In the genomic region with DNA sequence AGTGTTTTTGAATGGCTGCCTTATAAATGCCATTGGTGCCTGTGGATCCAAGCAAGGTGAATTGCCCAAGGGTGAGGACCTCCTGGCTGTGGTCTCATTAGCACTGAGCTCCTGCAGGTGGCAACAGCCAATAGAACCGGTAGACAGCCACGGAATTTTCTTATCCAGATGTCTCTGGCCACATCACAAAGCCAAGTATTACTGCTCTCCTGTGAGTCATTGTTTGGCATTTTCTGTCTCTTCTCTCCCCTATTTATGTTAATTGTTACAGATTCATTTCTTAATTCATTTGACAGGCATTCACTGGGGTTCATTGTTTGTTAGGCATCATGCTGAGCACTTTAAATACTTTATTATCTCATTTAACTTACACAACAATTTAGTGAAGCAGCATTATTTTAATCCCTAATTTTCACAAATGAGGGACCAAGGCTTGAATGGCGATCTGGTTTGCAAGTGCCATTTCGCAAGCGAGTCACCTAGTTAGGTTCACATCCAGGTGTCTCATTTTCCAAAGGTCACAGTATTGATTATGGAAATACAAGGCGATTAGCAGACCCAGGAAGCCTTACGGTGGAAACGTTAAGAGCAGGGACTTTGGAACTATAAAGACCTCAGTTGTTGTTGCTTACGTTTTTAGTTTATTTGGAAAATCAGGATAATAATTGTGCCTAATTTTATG, we compare ENCODE assay signal across 12 cellular contexts. TPM values are rescaled to one million over a fixed set of nuclear protein-coding genes. Genes with fewer than 3 reads are reported as not detected.
DNase-seq lines count a peak whose midpoint lies in the region; ATAC-seq and TF ChIP-seq lines count a peak whose summit lies in the region.
"Had no signal": no experiment of that assay in that cellular context is flagged by ENCODE, and none has a peak within 500 bp of the region (broad histone marks: within the 10 kb centered on the region; RNA-seq: fewer than 3 reads in every experiment).

No MANE protein-coding gene starts in this region.

- DNase-seq in GM23248 (peak; percentile 72), NCI-H226 (peak; percentile 81), myocyte (ENCODE audit: low read depth) (peak; percentile 19), NCI-H1694 (lab: John Stamatoyannopoulos, UW) (no peak), 8988T (no peak)
- no peak for DNase-seq in activated naive CD4-positive, alpha-beta T cell treated with anti-CD3 and anti-CD28 coated beads, Interleukin-2, amount 50 U/mL, for 16 hours
- DNase-seq: activated CD4-positive, alpha-beta T cell treated with anti-CD3 and anti-CD28 coated beads for 4 hours; activated naive CD4-positive, alpha-beta T cell treated with anti-CD3 and anti-CD28 coated beads for 36 hours; NCI-H187 treated with DMSO at 0.1 percent for 48 hours; SJCRH30 had no signal

- H3K4me3 ChIP-seq in GM23248 (no peak overlapping the region), ectodermal cell (ENCODE audit: insufficient read depth, low read depth, low read length) (no peak overlapping the region)
- H3K4me3 ChIP-seq: SJCRH30 had no signal

- H3K27me3 ChIP-seq in GM23248 (replicated peaks; ENCODE audit: insufficient read depth) (no peaks in the 10 kb centered on the region), ectodermal cell (ENCODE audit: control insufficient read depth, insufficient read depth, low read length, poor library complexity, severe bottlenecking) (no peaks in the 10 kb centered on the region)
- H3K27me3 ChIP-seq: SJCRH30 had no signal

- H3K9ac ChIP-seq in GM23248 = no peak overlapping the region

- 60 to 70% methylated on average over 9 of the region's 9 CpGs for WGBS in GM23248 (ENCODE audit: low coverage in 1 of 2, low lambda C conversion rate in 2 of 2, missing lambda C conversion rate in 2 of 2), 2 experiments
- WGBS in ectodermal cell, 2 experiments = 8 to 12% methylated on average over 9 of the region's 9 CpGs

- H3K4me1 ChIP-seq in GM23248 (ENCODE audit: insufficient read depth) = peaks cover 6% of the 10 kb centered on the region; the same call in 1 of the 2 replicates
- peaks cover 24% of the 10 kb centered on the region for H3K4me1 ChIP-seq in ectodermal cell (ENCODE audit: control insufficient read depth, insufficient read depth, low read length)
- H3K4me1 ChIP-seq: SJCRH30 had no signal

- no peak for TF ChIP-seq POLR2A in GM18505 (IDR thresholded peaks at IDR 0.05; ENCODE audit: borderline replicate concordance, extremely low read depth, insufficient read depth, insufficient read length)

- ATAC-seq in GM18505 (IDR thresholded peaks at IDR 0.05; ENCODE audit: unreplicated experiment) = no peak

- H2AFZ ChIP-seq in GM23248 = no peak overlapping the region

- H3K9me2 ChIP-seq in GM23248 (ENCODE audit: insufficient read depth) = no peaks in the 10 kb centered on the region

- in situ Hi-C loops in GM23248 (cut with MboI) = loop anchor here (25.0 kb wide), 1 partner anchor 1031 kb away; no protein-coding TSS in a partner anchor

- peaks cover 8% of the 10 kb centered on the region; the same call in 1 of the 2 replicates for H3F3A ChIP-seq in GM23248 (ENCODE audit: insufficient read depth)

- no peaks in the 10 kb centered on the region for H3K79me2 ChIP-seq in GM23248 (ENCODE audit: insufficient read depth)

- H3K36me3 ChIP-seq in GM23248 (ENCODE audit: low read depth) (no peaks in the 10 kb centered on the region), ectodermal cell (ENCODE audit: control insufficient read depth, insufficient read depth, low read length) (no peaks in the 10 kb centered on the region)
- H3K36me3 ChIP-seq: SJCRH30 had no signal

- no peaks in the 10 kb centered on the region for H4K20me1 ChIP-seq in GM23248 (ENCODE audit: insufficient read depth)

- H3K4me2 ChIP-seq in GM23248 (ENCODE audit: unreplicated experiment) = no peak overlapping the region

- H3K9me3 ChIP-seq in GM23248 (ENCODE audit: low read depth) = no peaks in the 10 kb centered on the region
- no peaks in the 10 kb centered on the region for H3K9me3 ChIP-seq in ectodermal cell (ENCODE audit: control insufficient read depth, low read length)
- H3K9me3 ChIP-seq: SJCRH30 had no signal

- H3K27ac ChIP-seq in GM23248 = no peak overlapping the region
- peak overlapping the region; percentile 59 for H3K27ac ChIP-seq in ectodermal cell (ENCODE audit: insufficient read depth, low read depth, low read length, poor library complexity, severe bottlenecking)
- H3K27ac ChIP-seq: SJCRH30 had no signal

RNA-seq across cellular contexts. Expression of a gene that starts 58.2 kb away (rescaled TPM):
- 34.3 and 42.8 TPM in 2 replicates for total RNA-seq in GM23248 (2014; rRNA removed; shearing (Covaris generic))
- polyA plus RNA-seq in GM23248 (2016; fragmentation: Nextera tagmentation; extraction: Ambion mirVana) = 8.8 and 9.2 TPM in 2 replicates
- 365 TPM for polyA plus RNA-seq in ectodermal cell (2013, experiment 1 of 4)
- 447 TPM for polyA plus RNA-seq in ectodermal cell (2013, experiment 2 of 4)
- 266 TPM for polyA plus RNA-seq in ectodermal cell (2013, experiment 3 of 4)
- 298 TPM for polyA plus RNA-seq in ectodermal cell (2013, experiment 4 of 4)
- 16.4 and 21.0 TPM in 2 replicates for total RNA-seq in myocyte
- 48.8 TPM for polyA plus RNA-seq in myocyte (2012)

Comparison
In these comparisons a context has a peak if more than half of its experiments do, and no peak if none do; other contexts are left out.
1. DNase-seq: peak in GM23248 (single experiment), NCI-H226 (single experiment) and myocyte (single experiment); none in NCI-H1694 (single experiment), activated naive CD4-positive, alpha-beta T cell treated with anti-CD3 and anti-CD28 coated beads, Interleukin-2, amount 50 U/mL, for 16 hours (single experiment) and 8988T (single experiment).